In genomic region chr2:45649457-45649854, GRCh38 we compare ENCODE assay signal across 8 cellular contexts. TPM values are rescaled to one million over a fixed set of nuclear protein-coding genes. Genes with fewer than 3 reads are reported as not detected.
DNase-seq lines count a peak whose midpoint lies in the region; ATAC-seq and TF ChIP-seq lines count a peak whose summit lies in the region.

No MANE protein-coding gene starts in this region.

- H3K4me3 ChIP-seq in GM23248 (peak overlapping the region; percentile 95), SJSA1 (peak overlapping the region; percentile 85), epithelial cell of proximal tubule (ENCODE audit: low read depth, low read length) (peak overlapping the region; percentile 92), neutrophil (ENCODE audit: low read depth in 1 of 2, low read length in 1 of 2) (peak overlapping the region; percentile 89 to 95)

- peak; percentile 11 for TF ChIP-seq CTCF in epithelial cell of proximal tubule (conservative IDR thresholded peaks at IDR 0.05; ENCODE audit: low read depth, low read length)
- TF ChIP-seq CTCF in neutrophil (IDR thresholded peaks at IDR 0.05): no peak

- H3K27me3 ChIP-seq in GM23248 (replicated peaks; ENCODE audit: insufficient read depth) (no peaks in the 10 kb centered on the region), SJSA1 (replicated peaks) (no peaks in the 10 kb centered on the region), neutrophil (peaks cover 35% of the 10 kb centered on the region)

- H3K79me2 ChIP-seq in GM23248 (ENCODE audit: insufficient read depth): peaks cover 31% of the 10 kb centered on the region

- peaks cover 15% of the 10 kb centered on the region; the same call in 1 of the 2 replicates for H3F3A ChIP-seq in GM23248 (ENCODE audit: insufficient read depth)

- H3K27ac ChIP-seq in GM23248 (peak overlapping the region; percentile 83), SJSA1 (no peak overlapping the region), neutrophil (peak overlapping the region; percentile 90)

- no peaks in the 10 kb centered on the region for H3K36me3 ChIP-seq in GM23248 (ENCODE audit: low read depth)
- H3K36me3 ChIP-seq in SJSA1: no peaks in the 10 kb centered on the region; the same call in 1 of the 2 replicates
- H3K36me3 ChIP-seq in neutrophil: no peaks in the 10 kb centered on the region

- no peak for ATAC-seq in HG02884 (IDR thresholded peaks at IDR 0.05; ENCODE audit: unreplicated experiment)
- no peak for ATAC-seq in GM19023 (IDR thresholded peaks at IDR 0.05; ENCODE audit: unreplicated experiment)

- DNase-seq in GM23248: peak; percentile 53
- DNase-seq in SJSA1 (ENCODE audit: low read depth in 1 of 2, low spot score in 2 of 2): no peak
- DNase-seq in epithelial cell of proximal tubule (ENCODE audit: low read depth): no peak
- DNase-seq in effector CD4-positive, alpha-beta T cell: no peak
- DNase-seq in midbrain (lab: John Stamatoyannopoulos, UW): no peak

- H2AFZ ChIP-seq in GM23248: peak overlapping the region; percentile 93

- no peaks in the 10 kb centered on the region for H3K9me2 ChIP-seq in GM23248 (ENCODE audit: insufficient read depth)

- in situ Hi-C loops in GM23248 (cut with MboI): loop anchor here (5.0 to 10.0 kb wide), 2 partner anchors 125 to 288 kb away; no protein-coding TSS in a partner anchor

- peaks cover 13% of the 10 kb centered on the region for H3K4me1 ChIP-seq in GM23248 (ENCODE audit: insufficient read depth)
- H3K4me1 ChIP-seq in SJSA1 (replicated peaks): peaks cover 20% of the 10 kb centered on the region
- H3K4me1 ChIP-seq in neutrophil (ENCODE audit: control insufficient read depth in 1 of 2, insufficient read depth in 1 of 2, low read depth in 1 of 2, low read length in 1 of 2): peaks cover 16 to 24% of the 10 kb centered on the region in 2 experiments

- H3K9me3 ChIP-seq in GM23248 (ENCODE audit: low read depth) (no peaks in the 10 kb centered on the region), SJSA1 (replicated peaks) (no peaks in the 10 kb centered on the region), neutrophil (no peaks in the 10 kb centered on the region)

- H4K20me1 ChIP-seq in GM23248 (ENCODE audit: insufficient read depth): no peaks in the 10 kb centered on the region

- 11 to 12% methylated on average over 10 of the region's 10 CpGs for WGBS in GM23248 (ENCODE audit: low coverage in 1 of 2, low lambda C conversion rate in 2 of 2, missing lambda C conversion rate in 2 of 2), 2 experiments

- H3K4me2 ChIP-seq in GM23248 (ENCODE audit: unreplicated experiment): peak overlapping the region; percentile 96

- peak overlapping the region; percentile 91 for H3K9ac ChIP-seq in GM23248

RNA-seq across cellular contexts. Expression of gene PRKCE, which starts 2.0 kb away (rescaled TPM):
- 5.9 and 15.7 TPM in 2 replicates for total RNA-seq in GM23248 (2014; rRNA removed; shearing (Covaris generic))
- 7.0 TPM in 2 replicates for polyA plus RNA-seq in GM23248 (2016; fragmentation: Nextera tagmentation; extraction: Ambion mirVana)
- 43.3 and 52.2 TPM in 2 replicates for total RNA-seq in SJSA1 (2014; rRNA removed; shearing (Covaris generic))
- total RNA-seq in epithelial cell of proximal tubule: 2.5 and 6.0 TPM in 2 replicates

RNA-seq across cellular contexts. Expression of gene SRBD1, which starts 38.4 kb away (rescaled TPM):
- total RNA-seq in GM23248 (2014; rRNA removed; shearing (Covaris generic)): 13.0 and 19.2 TPM in 2 replicates
- 8.1 and 9.9 TPM in 2 replicates for polyA plus RNA-seq in GM23248 (2016; fragmentation: Nextera tagmentation; extraction: Ambion mirVana)
- 15.9 and 21.9 TPM in 2 replicates for total RNA-seq in SJSA1 (2014; rRNA removed; shearing (Covaris generic))
- total RNA-seq in epithelial cell of proximal tubule: 8.1 and 9.3 TPM in 2 replicates
